15 cellular contexts compared by ENCODE assay signal in genomic region chr14:33932526-33933292, GRCh38.
A peak's percentile ranks its signal among the peaks of the same experiment; 100 is the strongest.
DNase-seq lines count a peak whose midpoint lies in the region; ATAC-seq and TF ChIP-seq lines count a peak whose summit lies in the region.
"Had no signal": no experiment of that assay in that cellular context is flagged by ENCODE, and none has a peak within 500 bp of the region (broad histone marks: within the 10 kb centered on the region; RNA-seq: fewer than 3 reads in every experiment).

No MANE protein-coding gene starts in this region.

- DNase-seq in NCI-H2171 treated with DMSO at 0.1 percent for 48 hours (lab: John Stamatoyannopoulos, UW) (peak; percentile 33), NCI-H2171 (lab: John Stamatoyannopoulos, UW) (no peak), NCI-H82 (lab: John Stamatoyannopoulos, UW) (peak; percentile 81), fibroblast of mammary gland (ENCODE audit: low read depth) (peak; percentile 40), skeletal muscle cell (ENCODE audit: low read depth) (peak; percentile 54), anterior cingulate cortex (lab: John Stamatoyannopoulos, UW) (no peak), HK-2 (ENCODE audit: unreplicated experiment) (no peak)
- DNase-seq: activated naive CD4-positive, alpha-beta T cell treated with Interleukin-2 at 50 U/mL for 16 hours; Calu3; HCEC 1CT; mammary epithelial cell; NCI-H1694 treated with DMSO at 0.1 percent for 48 hours; ovary; uterus had no signal

- no peak overlapping the region for H3K4me3 ChIP-seq in fibroblast of mammary gland (ENCODE audit: control insufficient read depth, low read depth, low read length)
- H3K4me3 ChIP-seq in skeletal muscle cell (ENCODE audit: low read depth, low read length), result no peak overlapping the region
- H3K4me3 ChIP-seq: ovary, uterus had no signal

- no peak for ATAC-seq in HG03378 (IDR thresholded peaks at IDR 0.05; ENCODE audit: unreplicated experiment)

- TF ChIP-seq CTCF in fibroblast of mammary gland (conservative IDR thresholded peaks at IDR 0.05; ENCODE audit: control insufficient read depth, insufficient read depth, low read depth, low read length), result no peak

Comparison
In these comparisons a context has a peak if more than half of its experiments do, and no peak if none do; other contexts are left out.
1. DNase-seq: peak in NCI-H2171 treated with DMSO at 0.1 percent for 48 hours (single experiment), NCI-H82 (single experiment), fibroblast of mammary gland (single experiment) and skeletal muscle cell (single experiment); none in NCI-H2171 (single experiment), anterior cingulate cortex (0 of 58) and HK-2 (single experiment).